ENCODE assay signal across 7 cellular contexts in the genomic region with DNA sequence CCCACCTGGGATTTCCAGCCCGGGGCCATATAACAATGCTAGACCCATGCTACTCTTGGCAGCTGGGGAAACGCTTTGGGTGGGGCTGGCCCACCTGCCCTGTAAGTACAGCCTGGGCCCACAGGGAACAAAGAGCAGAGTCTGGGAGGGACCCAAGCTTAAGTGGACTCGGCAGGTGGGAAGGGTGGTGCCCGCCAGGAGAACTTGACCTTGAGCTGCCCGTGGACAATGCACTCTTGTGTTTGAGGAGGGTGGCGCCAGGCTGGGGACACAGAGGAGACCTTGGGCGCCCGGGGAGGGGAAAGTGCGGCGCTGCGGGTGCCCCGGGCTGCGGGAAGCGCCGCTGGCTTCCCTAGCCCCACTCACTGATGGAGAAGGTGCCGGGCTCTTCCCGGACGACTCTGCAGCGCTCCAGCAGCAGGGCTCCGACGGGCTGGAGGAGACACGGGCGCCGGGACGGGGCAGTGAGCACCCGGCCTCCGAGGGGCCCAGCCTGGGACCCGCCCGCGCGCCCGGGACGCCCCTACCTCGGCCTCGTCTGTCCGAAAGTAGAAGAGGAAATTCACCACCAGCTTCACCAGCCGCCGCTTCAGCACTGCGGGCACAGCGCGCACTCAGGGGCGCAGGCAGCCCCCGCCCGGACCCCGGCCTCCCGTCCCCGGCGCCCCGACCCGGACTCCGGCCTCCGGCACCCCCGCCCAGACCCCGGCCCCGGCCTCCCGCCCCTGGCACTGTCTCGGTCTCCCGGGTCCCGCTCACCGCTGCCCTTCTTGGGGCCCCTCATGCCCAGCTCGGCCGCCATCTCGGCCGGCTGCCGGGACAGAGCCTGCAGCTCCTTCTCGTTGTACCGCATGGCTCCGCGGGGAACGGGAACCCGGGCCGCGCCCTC. TPM values are rescaled to one million over a fixed set of nuclear protein-coding genes. Genes with fewer than 3 reads are reported as not detected.
DNase-seq lines count a peak whose midpoint lies in the region; ATAC-seq and TF ChIP-seq lines count a peak whose summit lies in the region.
"Had no signal": no experiment of that assay in that cellular context is flagged by ENCODE, and none has a peak within 500 bp of the region (broad histone marks: within the 10 kb centered on the region; RNA-seq: fewer than 3 reads in every experiment).

No MANE protein-coding gene starts in this region.

- 0 to 2% methylated on average over 1 to 8 of the region's 73 CpGs for WGBS in esophagus squamous epithelium, 2 donors

- CTCF ChIA-PET in CD8-positive, alpha-beta memory T cell (lab: Charles Lee), result interaction anchor here (0.8 to 3.3 kb wide), 14 partner anchors 17 to 184 kb away, joined by 3 to 20 read pairs (median 3); no protein-coding TSS in a partner anchor

- H3K36me3 ChIP-seq in CD8-positive, alpha-beta memory T cell (ENCODE audit: insufficient read depth, low read length), result peaks cover 6% of the 10 kb centered on the region
- H3K36me3 ChIP-seq in H7 (replicated peaks; ENCODE audit: control insufficient read depth, insufficient read depth, low read length) (peaks cover 3% of the 10 kb centered on the region), esophagus squamous epithelium (peaks cover 5 to 43% (median 6%) of the 10 kb centered on the region in 3 donors)

- DNase-seq in CD8-positive, alpha-beta memory T cell, result peak in 1 of 5 donors; percentile 18
- DNase-seq in H7 (peak; percentile 82), NCI-H774 (lab: John Stamatoyannopoulos, UW) (peak; percentile 66), esophagus squamous epithelium (lab: John Stamatoyannopoulos, UW) (no peak), NCI-H446 (lab: John Stamatoyannopoulos, UW) (no peak)
- DNase-seq in stimulated activated effector memory CD8-positive, alpha-beta T cell treated with anti-CD3 and anti-CD28 coated beads, Interleukin-12 subunit alpha, Interleukin-12 subunit beta, amount 100 ng/mL, for 72 hours (ENCODE audit: low spot score in 2 of 2), result peak in 1 of 2 donors; percentile 67

- H3K4me3 ChIP-seq in CD8-positive, alpha-beta memory T cell (ENCODE audit: low read length), result peak overlapping the region; percentile 88
- H3K4me3 ChIP-seq in H7 (ENCODE audit: insufficient read depth, low read depth, low read length), result peak overlapping the region; percentile 93
- H3K4me3 ChIP-seq in esophagus squamous epithelium, result peak overlapping the region; percentile 79 to 97 (median 86)

- peaks cover 52% of the 10 kb centered on the region for H3K4me1 ChIP-seq in CD8-positive, alpha-beta memory T cell (ENCODE audit: insufficient read depth, low read length)
- peaks cover 27 to 86% (median 48%) of the 10 kb centered on the region in 3 donors for H3K4me1 ChIP-seq in esophagus squamous epithelium

- peak; percentile 19 for ATAC-seq in stimulated activated effector memory CD8-positive, alpha-beta T cell treated with anti-CD3 and anti-CD28 coated beads, Interleukin-12 subunit alpha, Interleukin-12 subunit beta, amount 100 ng/mL, for 72 hours

- H3K4me3 Mint-ChIP-seq in CD8-positive, alpha-beta memory T cell, result peak overlapping the region; percentile 89 to 100 (median 98)
- H3K4me3 Mint-ChIP-seq in stimulated activated effector memory CD8-positive, alpha-beta T cell treated with anti-CD3 and anti-CD28 coated beads, Interleukin-12 subunit alpha, Interleukin-12 subunit beta, amount 100 ng/mL, for 72 hours, result peak overlapping the region; percentile 98

- peak overlapping the region; percentile 79 to 99 (median 98) for H3K27ac Mint-ChIP-seq in CD8-positive, alpha-beta memory T cell
- H3K27ac Mint-ChIP-seq in stimulated activated effector memory CD8-positive, alpha-beta T cell treated with anti-CD3 and anti-CD28 coated beads, Interleukin-12 subunit alpha, Interleukin-12 subunit beta, amount 100 ng/mL, for 72 hours, result peak overlapping the region; percentile 100

- intact Hi-C loops in esophagus squamous epithelium (cut with DNase I), result loop anchor here (2.0 to 10.0 kb wide), 2 partner anchors 35 to 81 kb away; partner anchors contain the start of gene AP3D1

- peaks cover 50 to 69% (median 55%) of the 10 kb centered on the region in 3 donors for H3K4me1 Mint-ChIP-seq in CD8-positive, alpha-beta memory T cell
- H3K4me1 Mint-ChIP-seq in stimulated activated effector memory CD8-positive, alpha-beta T cell treated with anti-CD3 and anti-CD28 coated beads, Interleukin-12 subunit alpha, Interleukin-12 subunit beta, amount 100 ng/mL, for 72 hours, result peaks cover 65% of the 10 kb centered on the region

- no peaks in the 10 kb centered on the region for H3K9me3 ChIP-seq in CD8-positive, alpha-beta memory T cell (ENCODE audit: low read length)
- H3K9me3 ChIP-seq in esophagus squamous epithelium, result no peaks in the 10 kb centered on the region

- peak in 1 of 6 experiments; percentile 4 for TF ChIP-seq CTCF in esophagus squamous epithelium (IDR thresholded peaks at IDR 0.05)

- peaks cover 0 to 67% (median 8%) of the 10 kb centered on the region in 3 donors for H3K36me3 Mint-ChIP-seq in CD8-positive, alpha-beta memory T cell
- peaks cover 98% of the 10 kb centered on the region for H3K36me3 Mint-ChIP-seq in stimulated activated effector memory CD8-positive, alpha-beta T cell treated with anti-CD3 and anti-CD28 coated beads, Interleukin-12 subunit alpha, Interleukin-12 subunit beta, amount 100 ng/mL, for 72 hours

- no peaks in the 10 kb centered on the region for H3K9me3 Mint-ChIP-seq in CD8-positive, alpha-beta memory T cell
- H3K9me3 Mint-ChIP-seq in stimulated activated effector memory CD8-positive, alpha-beta T cell treated with anti-CD3 and anti-CD28 coated beads, Interleukin-12 subunit alpha, Interleukin-12 subunit beta, amount 100 ng/mL, for 72 hours, result no peaks in the 10 kb centered on the region

- peak in 2 of 4 donors; percentile 16 to 69 for TF ChIP-seq POLR2A in esophagus squamous epithelium (IDR thresholded peaks at IDR 0.05)

- POLR2A ChIA-PET in CD8-positive, alpha-beta memory T cell (lab: Charles Lee), result interaction anchor here (0.5 to 1.8 kb wide), 10 partner anchors 35 to 729 kb away, joined by 3 to 12 read pairs (median 4); partner anchors contain the start of gene AP3D1

- no peaks in the 10 kb centered on the region for H3K27me3 ChIP-seq in CD8-positive, alpha-beta memory T cell (ENCODE audit: insufficient read depth, low read length, poor library complexity, severe bottlenecking)
- H3K27me3 ChIP-seq in H7 (ENCODE audit: control insufficient read depth, insufficient read depth, low read length) (no peaks in the 10 kb centered on the region), esophagus squamous epithelium (no peaks in the 10 kb centered on the region)

- H3K27me3 Mint-ChIP-seq in CD8-positive, alpha-beta memory T cell, result peaks cover 0 to 5% of the 10 kb centered on the region in 2 donors

- H3K27ac ChIP-seq in CD8-positive, alpha-beta memory T cell (ENCODE audit: low read depth, low read length), result peak overlapping the region; percentile 98
- peak overlapping the region; percentile 96 to 99 (median 98) for H3K27ac ChIP-seq in esophagus squamous epithelium

RNA-seq across cellular contexts. Expression of gene PLEKHJ1, which starts 0.5 kb away (rescaled TPM):
- 10 to 100 TPM; 96.6 to 99.1 TPM for total RNA-seq in CD8-positive, alpha-beta memory T cell
- 120 TPM for polyA plus RNA-seq in CD8-positive, alpha-beta memory T cell
- total RNA-seq in H7 (2014; rRNA removed; shearing (Covaris generic)), result 269 and 295 TPM in 2 replicates
- 10 to 100 TPM; 44.8 to 56.5 (median 48.8) TPM for total RNA-seq in esophagus squamous epithelium

RNA-seq across cellular contexts. Expression of gene SF3A2, which starts 1.0 kb away (rescaled TPM):
- 100 to 1,000 TPM; 131 to 138 TPM for total RNA-seq in CD8-positive, alpha-beta memory T cell
- polyA plus RNA-seq in CD8-positive, alpha-beta memory T cell, result 36.2 TPM
- 107 and 115 TPM in 2 replicates for total RNA-seq in H7 (2014; rRNA removed; shearing (Covaris generic))
- total RNA-seq in esophagus squamous epithelium, result 10 to 100 TPM; 19.3 to 39.7 (median 31.3) TPM

RNA-seq across cellular contexts. Expression of gene AMH, which starts 13.5 kb away (rescaled TPM):
- 1 to 10 TPM; 5.9 to 7.4 TPM for total RNA-seq in CD8-positive, alpha-beta memory T cell
- polyA plus RNA-seq in CD8-positive, alpha-beta memory T cell, result not detected
- total RNA-seq in H7 (2014; rRNA removed; shearing (Covaris generic)), result 10.5 and 12.8 TPM in 2 replicates
- total RNA-seq in esophagus squamous epithelium, result 1 to 10 TPM in 1 of 4 donors, under 1 TPM in 2, not detected in 1; 0.76 to 1.1 (median 0.88) TPM

RNA-seq across cellular contexts. Expression of gene JSRP1, which starts 20.6 kb away (rescaled TPM):
- 1 to 10 TPM in 1 of 2 experiments, under 1 TPM in 1; 0.73 to 1.0 TPM for total RNA-seq in CD8-positive, alpha-beta memory T cell
- 0.91 TPM for polyA plus RNA-seq in CD8-positive, alpha-beta memory T cell
- total RNA-seq in H7 (2014; rRNA removed; shearing (Covaris generic)), result not detected in 2 replicates
- total RNA-seq in esophagus squamous epithelium, result 1 to 10 TPM in 1 of 4 donors, not detected in 3; 1.5 TPM

RNA-seq across cellular contexts. Expression of gene PEAK3, which starts 46.3 kb away (rescaled TPM):
- not detected for total RNA-seq in CD8-positive, alpha-beta memory T cell
- 0.79 TPM for polyA plus RNA-seq in CD8-positive, alpha-beta memory T cell
- not detected in 2 replicates for total RNA-seq in H7 (2014; rRNA removed; shearing (Covaris generic))
- total RNA-seq in esophagus squamous epithelium, result under 1 TPM in 3 of 4 donors, not detected in 1; 0.32 to 0.40 (median 0.38) TPM
- total RNA-seq: SK-MEL-5 had no signal

Comparison
In these comparisons a context has a peak if more than half of its experiments do, and no peak if none do; other contexts are left out.
1. DNase-seq: peak in H7 (single experiment) and NCI-H774 (single experiment); none in esophagus squamous epithelium (single experiment) and NCI-H446 (0 of 2).
2. Peak in every context shown above with its lines, with median percentiles within 50 percentile points of each other: H3K4me3 ChIP-seq.